ENCODE assay signal across 11 cellular contexts in the genomic region with DNA sequence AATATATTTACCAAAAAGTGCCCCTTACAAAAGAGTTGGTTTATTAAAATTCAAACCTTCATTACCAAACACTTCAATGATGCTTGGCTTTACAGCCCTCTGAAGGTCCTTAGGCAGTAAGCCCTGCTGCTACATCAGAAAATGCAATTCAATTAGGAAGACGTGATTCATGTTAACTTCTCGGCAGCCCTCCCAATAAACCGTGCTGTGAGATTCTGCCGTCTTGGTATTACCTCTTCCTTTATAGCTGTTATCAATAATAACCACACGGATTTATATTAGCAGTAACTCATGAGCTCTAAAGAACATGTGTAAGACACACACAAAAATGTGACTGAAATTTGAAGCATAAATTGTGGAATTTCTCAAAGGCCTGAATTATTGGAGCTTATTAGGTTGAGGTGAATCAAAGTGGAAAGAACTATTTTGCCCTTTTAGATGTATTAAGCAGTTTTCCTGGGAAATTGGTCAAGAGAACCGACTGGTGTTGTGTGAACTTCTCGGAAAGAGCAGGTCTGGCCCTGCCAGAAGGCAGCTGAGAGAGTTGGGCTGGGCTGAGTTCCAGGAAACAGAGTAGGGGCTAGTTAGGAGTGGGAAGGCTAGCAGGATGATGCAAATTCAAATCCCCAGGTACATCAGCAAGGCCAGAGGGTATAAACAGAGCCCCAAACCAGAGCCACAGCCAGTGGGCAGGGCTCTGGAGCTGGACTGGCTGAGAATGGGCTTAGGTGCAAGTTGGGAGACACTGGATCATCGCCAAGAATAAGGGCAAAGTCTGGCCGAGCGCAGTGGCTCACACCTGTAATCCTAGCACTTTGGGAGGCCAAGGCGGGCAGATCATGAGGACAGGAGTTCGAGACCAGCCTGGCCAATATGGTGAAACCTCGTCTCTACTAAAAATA. TPM values are rescaled to one million over a fixed set of nuclear protein-coding genes. Genes with fewer than 3 reads are reported as not detected.
DNase-seq lines count a peak whose midpoint lies in the region; ATAC-seq and TF ChIP-seq lines count a peak whose summit lies in the region.
"Had no signal": no experiment of that assay in that cellular context is flagged by ENCODE, and none has a peak within 500 bp of the region (broad histone marks: within the 10 kb centered on the region; RNA-seq: fewer than 3 reads in every experiment).

No MANE protein-coding gene starts in this region.

- no peaks in the 10 kb centered on the region for H3K9me3 Mint-ChIP-seq in activated CD4-positive, alpha-beta T cell treated with anti-CD3 and anti-CD28 coated beads for 36 hours (ENCODE audit: low read depth)
- H3K9me3 Mint-ChIP-seq in activated T-helper 2 cell treated with anti-CD3 and anti-CD28 coated beads, Interferon-gamma antibody, Interleukin-2, Interleukin-4, amounts not matched to agents 10 μg/mL and 5 μg/mL and 100 μg/mL, durations not matched to agents 14 hours and 24 hours and 36 hours = no peaks in the 10 kb centered on the region
- H3K9me3 Mint-ChIP-seq in HFFc6 = no peaks in the 10 kb centered on the region
- H3K9me3 Mint-ChIP-seq: IgD-negative memory B cell had no signal

- H3K4me1 ChIP-seq in left lung = peaks cover 5 to 26% of the 10 kb centered on the region in 2 donors
- H3K4me1 ChIP-seq in transverse colon = peaks cover 0 to 5% (median 0%) of the 10 kb centered on the region in 4 donors

- in situ Hi-C loops in astrocyte of the spinal cord (cut with HindIII; ENCODE audit: low sequenced_read_pairs) = no loop called here
- in situ Hi-C loops in transverse colon (cut with MboI; ENCODE audit: low pct_ligation_motif_present in 1 of 4, low pct_unique_long_range_greater_than_20kb in 1 of 4, low sequenced_read_pairs in 3 of 4) = no loop called here

- peak; percentile 70 for TF ChIP-seq EP300 in transverse colon (IDR thresholded peaks at IDR 0.05; ENCODE audit: low read depth)

- H3K36me3 ChIP-seq in left lung (no peaks in the 10 kb centered on the region), transverse colon (no peaks in the 10 kb centered on the region)

- H3K9me3 ChIP-seq in left lung = no peaks in the 10 kb centered on the region
- H3K9me3 ChIP-seq in transverse colon = no peaks in the 10 kb centered on the region

- CTCF ChIA-PET in activated CD4-positive, alpha-beta T cell treated with anti-CD3 and anti-CD28 coated beads for 36 hours (lab: Charles Lee) = interaction anchor here (0.7 to 1.5 kb wide), 5 partner anchors 10 to 276 kb away, joined by 3 to 8 read pairs (median 3); no protein-coding TSS in a partner anchor

- H3K27ac Mint-ChIP-seq in activated CD4-positive, alpha-beta T cell treated with anti-CD3 and anti-CD28 coated beads for 36 hours = peak overlapping the region; percentile 2
- no peak overlapping the region for H3K27ac Mint-ChIP-seq in activated T-helper 2 cell treated with anti-CD3 and anti-CD28 coated beads, Interferon-gamma antibody, Interleukin-2, Interleukin-4, amounts not matched to agents 10 μg/mL and 5 μg/mL and 100 μg/mL, durations not matched to agents 14 hours and 24 hours and 36 hours
- H3K27ac Mint-ChIP-seq in HFFc6 = no peak overlapping the region
- H3K27ac Mint-ChIP-seq: activated CD4-positive, alpha-beta T cell treated with anti-CD3 and anti-CD28 coated beads, Interleukin-2, amount 10 ng/mL, durations not matched to agents 24 days and 14 days had no signal

- WGBS in transverse colon (ENCODE audit: low coverage in 1 of 2), 2 donors = 0 to 50% methylated on average over 1 to 13 of the region's 13 CpGs

- no peak overlapping the region for H3K4me3 Mint-ChIP-seq in activated CD4-positive, alpha-beta T cell treated with anti-CD3 and anti-CD28 coated beads for 36 hours
- no peak overlapping the region for H3K4me3 Mint-ChIP-seq in activated T-helper 2 cell treated with anti-CD3 and anti-CD28 coated beads, Interferon-gamma antibody, Interleukin-2, Interleukin-4, amounts not matched to agents 10 μg/mL and 5 μg/mL and 100 μg/mL, durations not matched to agents 14 hours and 24 hours and 36 hours (ENCODE audit: low read depth)
- H3K4me3 Mint-ChIP-seq in HFFc6 = no peak overlapping the region
- H3K4me3 Mint-ChIP-seq: activated CD4-positive, alpha-beta T cell treated with anti-CD3 and anti-CD28 coated beads, Interleukin-2, amount 10 ng/mL, durations not matched to agents 24 days and 14 days had no signal

- POLR2A ChIA-PET in activated CD4-positive, alpha-beta T cell treated with anti-CD3 and anti-CD28 coated beads for 36 hours (lab: Charles Lee) = no interaction called here

- H3K27me3 ChIP-seq in left lung (no peaks in the 10 kb centered on the region), transverse colon (no peaks in the 10 kb centered on the region)

- no peaks in the 10 kb centered on the region for H3K27me3 Mint-ChIP-seq in activated CD4-positive, alpha-beta T cell treated with anti-CD3 and anti-CD28 coated beads for 36 hours
- no peaks in the 10 kb centered on the region for H3K27me3 Mint-ChIP-seq in activated T-helper 2 cell treated with anti-CD3 and anti-CD28 coated beads, Interferon-gamma antibody, Interleukin-2, Interleukin-4, amounts not matched to agents 10 μg/mL and 5 μg/mL and 100 μg/mL, durations not matched to agents 14 hours and 24 hours and 36 hours (ENCODE audit: low read depth)
- peaks cover 18% of the 10 kb centered on the region for H3K27me3 Mint-ChIP-seq in HFFc6 (ENCODE audit: insufficient read depth)
- H3K27me3 Mint-ChIP-seq: activated CD4-positive, alpha-beta T cell treated with anti-CD3 and anti-CD28 coated beads, Interleukin-2, amount 10 ng/mL, durations not matched to agents 24 days and 14 days; IgD-negative memory B cell had no signal

- H3K4me3 ChIP-seq in astrocyte of the spinal cord (ENCODE audit: low read depth, low read length) (no peak overlapping the region), left lung (no peak overlapping the region), transverse colon (no peak overlapping the region)
- H3K4me3 ChIP-seq: GM12878 had no signal

- peaks cover 34% of the 10 kb centered on the region for H3K4me1 Mint-ChIP-seq in activated CD4-positive, alpha-beta T cell treated with anti-CD3 and anti-CD28 coated beads for 36 hours
- peaks cover 50% of the 10 kb centered on the region for H3K4me1 Mint-ChIP-seq in activated T-helper 2 cell treated with anti-CD3 and anti-CD28 coated beads, Interferon-gamma antibody, Interleukin-2, Interleukin-4, amounts not matched to agents 10 μg/mL and 5 μg/mL and 100 μg/mL, durations not matched to agents 14 hours and 24 hours and 36 hours (ENCODE audit: low read depth)
- peaks cover 1% of the 10 kb centered on the region for H3K4me1 Mint-ChIP-seq in HFFc6 (ENCODE audit: low read depth)

- intact Hi-C loops in activated CD4-positive, alpha-beta T cell treated with anti-CD3 and anti-CD28 coated beads for 36 hours (cut with DNase I, micrococcal nuclease) = no loop called here
- intact Hi-C loops in left lung (cut with DNase I) = no loop called here
- intact Hi-C loops in transverse colon (cut with DNase I; ENCODE audit: low total_unique reads) = no loop called here
- intact Hi-C loops in activated T-helper 2 cell treated with anti-CD3 and anti-CD28 coated beads, Interferon-gamma antibody, Interleukin-2, Interleukin-4, amounts not matched to agents 10 μg/mL and 5 μg/mL and 100 μg/mL, durations not matched to agents 14 hours and 24 hours and 36 hours (cut with micrococcal nuclease) = no loop called here

- H3K36me3 Mint-ChIP-seq in activated CD4-positive, alpha-beta T cell treated with anti-CD3 and anti-CD28 coated beads for 36 hours (ENCODE audit: low read depth) = no peaks in the 10 kb centered on the region
- peaks cover 3% of the 10 kb centered on the region for H3K36me3 Mint-ChIP-seq in activated T-helper 2 cell treated with anti-CD3 and anti-CD28 coated beads, Interferon-gamma antibody, Interleukin-2, Interleukin-4, amounts not matched to agents 10 μg/mL and 5 μg/mL and 100 μg/mL, durations not matched to agents 14 hours and 24 hours and 36 hours (ENCODE audit: low read depth)
- H3K36me3 Mint-ChIP-seq in HFFc6 (ENCODE audit: low read depth) = no peaks in the 10 kb centered on the region

- no peak for DNase-seq in activated CD4-positive, alpha-beta T cell treated with anti-CD3 and anti-CD28 coated beads for 36 hours
- no peak for DNase-seq in activated CD4-positive, alpha-beta T cell treated with anti-CD3 and anti-CD28 coated beads for 4 hours
- DNase-seq in astrocyte of the spinal cord (ENCODE audit: low read depth, low spot score) (peak; percentile 31), left lung (peak in 1 of 2 donors; percentile 62), transverse colon (no peak), HFFc6 (no peak)
- DNase-seq in activated T-helper 2 cell treated with anti-CD3 and anti-CD28 coated beads, Interferon-gamma antibody, Interleukin-2, Interleukin-4, amounts not matched to agents 10 μg/mL and 5 μg/mL and 100 μg/mL, durations not matched to agents 14 hours and 24 hours and 36 hours (ENCODE audit: low spot score) = no peak
- DNase-seq: activated CD4-positive, alpha-beta T cell treated with anti-CD3 and anti-CD28 coated beads, Interleukin-2, amount 10 ng/mL, durations not matched to agents 24 days and 14 days had no signal

- H3K27ac ChIP-seq in left lung = no peak overlapping the region
- H3K27ac ChIP-seq in transverse colon = no peak overlapping the region

- no peak for TF ChIP-seq POLR2A in transverse colon (IDR thresholded peaks at IDR 0.05)

- TF ChIP-seq CTCF in astrocyte of the spinal cord (IDR thresholded peaks at IDR 0.05; ENCODE audit: low read depth, low read length) (no peak), left lung (IDR thresholded peaks at IDR 0.05) (no peak), transverse colon (IDR thresholded peaks at IDR 0.05) (no peak), HFFc6 (IDR thresholded peaks at IDR 0.05) (no peak)

- ATAC-seq in activated CD4-positive, alpha-beta T cell treated with anti-CD3 and anti-CD28 coated beads for 36 hours = no peak
- ATAC-seq in left lung = peak; percentile 78
- ATAC-seq in HG02870 (IDR thresholded peaks at IDR 0.05; ENCODE audit: unreplicated experiment) = no peak
- ATAC-seq: GM12878 had no signal

RNA-seq across cellular contexts. Expression of a gene that starts 33.1 kb away (rescaled TPM):
- under 1 TPM; 0.50 to 0.63 TPM for total RNA-seq in activated CD4-positive, alpha-beta T cell treated with anti-CD3 and anti-CD28 coated beads for 36 hours
- 10 to 100 TPM; 24.7 to 60.3 TPM for total RNA-seq in left lung
- 10 to 100 TPM; 13.1 to 46.4 (median 29.6) TPM for total RNA-seq in transverse colon
- 0.64 and 0.87 TPM in 2 replicates for total RNA-seq in activated T-helper 2 cell treated with anti-CD3 and anti-CD28 coated beads, Interferon-gamma antibody, Interleukin-2, Interleukin-4, amounts not matched to agents 10 μg/mL and 5 μg/mL and 100 μg/mL, durations not matched to agents 14 hours and 24 hours and 36 hours
- total RNA-seq in HFFc6 (2021; fragmentation: NEBNext Ultra II Directional; extraction: Animal tissue kit (Norgen Biotek cat#: 25700)) = not detected

RNA-seq across cellular contexts. Expression of a gene that starts 52.6 kb away (rescaled TPM):
- total RNA-seq in activated CD4-positive, alpha-beta T cell treated with anti-CD3 and anti-CD28 coated beads for 36 hours = 10 to 100 TPM; 72.9 to 92.9 TPM
- 100 to 1,000 TPM; 189 to 192 TPM for total RNA-seq in left lung
- total RNA-seq in transverse colon = 100 to 1,000 TPM; 123 to 190 (median 152) TPM
- 117 and 119 TPM in 2 replicates for total RNA-seq in activated T-helper 2 cell treated with anti-CD3 and anti-CD28 coated beads, Interferon-gamma antibody, Interleukin-2, Interleukin-4, amounts not matched to agents 10 μg/mL and 5 μg/mL and 100 μg/mL, durations not matched to agents 14 hours and 24 hours and 36 hours
- total RNA-seq in HFFc6 (2021; fragmentation: NEBNext Ultra II Directional; extraction: Animal tissue kit (Norgen Biotek cat#: 25700)) = 100 to 1,000 TPM; 263 to 301 (median 281) TPM
